In genomic region chr7:47819054-47819920, GRCh38 we compare ENCODE assay signal across 8 cellular contexts.
DNase-seq lines count a peak whose midpoint lies in the region; ATAC-seq and TF ChIP-seq lines count a peak whose summit lies in the region.

No MANE protein-coding gene starts in this region.

- H3K27me3 ChIP-seq in WERI-Rb-1 (ENCODE audit: insufficient read depth, low read depth, severe bottlenecking) = no peaks in the 10 kb centered on the region

- DNase-seq in CD1c-positive myeloid dendritic cell (ENCODE audit: extremely low spot score) = peak; percentile 70
- DNase-seq in NCI-H1694 treated with DMSO at 0.1 percent for 48 hours (lab: John Stamatoyannopoulos, UW) = peak; percentile 40
- peak; percentile 49 for DNase-seq in WERI-Rb-1
- peak; percentile 7 for DNase-seq in effector CD8-positive, alpha-beta T cell (lab: John Stamatoyannopoulos, UW)
- DNase-seq in lung microvascular endothelial cell (ENCODE audit: low read depth in 2 of 2) = peak; percentile 76 to 84
- DNase-seq in stromal cell of bone marrow (ENCODE audit: low read depth) = peak; percentile 67

- no peak overlapping the region for H3K4me3 ChIP-seq in WERI-Rb-1 (ENCODE audit: low read depth, low read length)

- peak; percentile 79 for TF ChIP-seq CTCF in WERI-Rb-1 (IDR thresholded peaks at IDR 0.05; ENCODE audit: low read depth, low read length)

- H3K36me3 ChIP-seq in WERI-Rb-1 = no peaks in the 10 kb centered on the region

- ATAC-seq in GM19395 (IDR thresholded peaks at IDR 0.05; ENCODE audit: unreplicated experiment) (peak; percentile 78), HG02642 (IDR thresholded peaks at IDR 0.05; ENCODE audit: poor library complexity, unreplicated experiment) (no peak)

- H3K9me3 ChIP-seq in WERI-Rb-1 (ENCODE audit: severe bottlenecking) = no peaks in the 10 kb centered on the region

- no peak overlapping the region for H3K27ac ChIP-seq in WERI-Rb-1

Comparison
In these comparisons a context has a peak if more than half of its experiments do, and no peak if none do; other contexts are left out.
1. DNase-seq: peak in every context shown above with its lines; median percentile 80 in lung microvascular endothelial cell; 70 in CD1c-positive myeloid dendritic cell; 67 in stromal cell of bone marrow; 49 in WERI-Rb-1; 40 in NCI-H1694 treated with DMSO at 0.1 percent for 48 hours; 7 in effector CD8-positive, alpha-beta T cell.